In genomic region chr14:55089547-55090153, GRCh38 we compare ENCODE assay signal across 8 cellular contexts. TPM values are rescaled to one million over a fixed set of nuclear protein-coding genes. Genes with fewer than 3 reads are reported as not detected.
DNase-seq lines count a peak whose midpoint lies in the region; ATAC-seq and TF ChIP-seq lines count a peak whose summit lies in the region.
"Not testable (repeated sequence)": the region's sequence is repeated elsewhere in the genome, so short reads cannot be mapped to it uniquely, and the experiment has no call there.

No MANE protein-coding gene starts in this region.

- H3K4me3 Mint-ChIP-seq in activated CD4-positive, alpha-beta T cell treated with anti-CD3 and anti-CD28 coated beads for 36 hours = not testable (repeated sequence)

- ATAC-seq in GM19324 (IDR thresholded peaks at IDR 0.05; ENCODE audit: low FRiP score, unreplicated experiment) (peak; percentile 56), HG03565 (IDR thresholded peaks at IDR 0.05; ENCODE audit: unreplicated experiment) (peak; percentile 78)
- ATAC-seq in activated CD4-positive, alpha-beta T cell treated with anti-CD3 and anti-CD28 coated beads for 36 hours = peak; percentile 98

- H3K36me3 ChIP-seq in BE2C = not testable (repeated sequence)

- H3K9me3 Mint-ChIP-seq in activated CD4-positive, alpha-beta T cell treated with anti-CD3 and anti-CD28 coated beads for 36 hours (ENCODE audit: low read depth) = not testable (repeated sequence)

- not testable (repeated sequence) for H3K27ac Mint-ChIP-seq in activated CD4-positive, alpha-beta T cell treated with anti-CD3 and anti-CD28 coated beads for 36 hours

- peak; percentile 86 for TF ChIP-seq CTCF in BE2C (IDR thresholded peaks at IDR 0.05; ENCODE audit: low read depth, low read length)

- not testable (repeated sequence) for H3K27me3 ChIP-seq in BE2C

- CTCF ChIA-PET in activated CD4-positive, alpha-beta T cell treated with anti-CD3 and anti-CD28 coated beads for 36 hours (lab: Charles Lee) = interaction anchor here (0.6 to 3.6 kb wide), 15 partner anchors 8 to 307 kb away, joined by 3 to 23 read pairs (median 3); no protein-coding TSS in a partner anchor

- DNase-seq in BE2C (peak; percentile 84), NCI-H526 treated with DMSO at 0.1 percent for 48 hours (lab: John Stamatoyannopoulos, UW) (peak; percentile 60), cerebellar cortex (ENCODE audit: low spot score) (peak; percentile 87), kidney glomerular epithelial cell (lab: John Stamatoyannopoulos, UW) (peak; percentile 66)
- DNase-seq in activated CD4-positive, alpha-beta T cell treated with anti-CD3 and anti-CD28 coated beads for 36 hours = peak; percentile 86
- DNase-seq in stimulated activated CD4-positive, alpha-beta T cell treated with anti-CD3 and anti-CD28 coated beads, Interleukin-1b, Interleukin-23, amount 100 ng/mL, for 4 hours (ENCODE audit: low read depth in 2 of 2) = peak; percentile 56 to 65

- intact Hi-C loops in activated CD4-positive, alpha-beta T cell treated with anti-CD3 and anti-CD28 coated beads for 36 hours (cut with DNase I, micrococcal nuclease) = loop anchor here (1.0 to 10.0 kb wide), 2 partner anchors 72 to 285 kb away; no protein-coding TSS in a partner anchor

- not testable (repeated sequence) for H3K9me3 ChIP-seq in BE2C

- not testable (repeated sequence) for H3K36me3 Mint-ChIP-seq in activated CD4-positive, alpha-beta T cell treated with anti-CD3 and anti-CD28 coated beads for 36 hours (ENCODE audit: low read depth)

- POLR2A ChIA-PET in activated CD4-positive, alpha-beta T cell treated with anti-CD3 and anti-CD28 coated beads for 36 hours (lab: Charles Lee) = interaction anchor here (0.7 kb wide), 1 partner anchor 22 kb away, joined by 3 read pairs; no protein-coding TSS in a partner anchor

- not testable (repeated sequence) for H3K4me3 ChIP-seq in BE2C (ENCODE audit: low read depth, low read length)

- H3K4me1 Mint-ChIP-seq in activated CD4-positive, alpha-beta T cell treated with anti-CD3 and anti-CD28 coated beads for 36 hours = not testable (repeated sequence)

- H3K4me1 ChIP-seq in BE2C = not testable (repeated sequence)

- not testable (repeated sequence) for H3K27me3 Mint-ChIP-seq in activated CD4-positive, alpha-beta T cell treated with anti-CD3 and anti-CD28 coated beads for 36 hours

RNA-seq across cellular contexts. Expression of gene MAPK1IP1L, which starts 38.2 kb away (rescaled TPM):
- 146 TPM for polyA plus RNA-seq in BE2C (2012; ENCODE audit: insufficient read depth, insufficient read length, low read depth)
- total RNA-seq in activated CD4-positive, alpha-beta T cell treated with anti-CD3 and anti-CD28 coated beads for 36 hours = 100 to 1,000 TPM in 1 of 2 experiments, 10 to 100 TPM in 1; 98.6 to 180 TPM

RNA-seq across cellular contexts. Expression of gene LGALS3, which starts 39.4 kb away (rescaled TPM):
- 22.8 TPM for polyA plus RNA-seq in BE2C (2012; ENCODE audit: insufficient read depth, insufficient read length, low read depth)
- total RNA-seq in activated CD4-positive, alpha-beta T cell treated with anti-CD3 and anti-CD28 coated beads for 36 hours = 1 to 10 TPM; 6.5 to 7.8 TPM
